8 cellular contexts compared by ENCODE assay signal in the genomic region with DNA sequence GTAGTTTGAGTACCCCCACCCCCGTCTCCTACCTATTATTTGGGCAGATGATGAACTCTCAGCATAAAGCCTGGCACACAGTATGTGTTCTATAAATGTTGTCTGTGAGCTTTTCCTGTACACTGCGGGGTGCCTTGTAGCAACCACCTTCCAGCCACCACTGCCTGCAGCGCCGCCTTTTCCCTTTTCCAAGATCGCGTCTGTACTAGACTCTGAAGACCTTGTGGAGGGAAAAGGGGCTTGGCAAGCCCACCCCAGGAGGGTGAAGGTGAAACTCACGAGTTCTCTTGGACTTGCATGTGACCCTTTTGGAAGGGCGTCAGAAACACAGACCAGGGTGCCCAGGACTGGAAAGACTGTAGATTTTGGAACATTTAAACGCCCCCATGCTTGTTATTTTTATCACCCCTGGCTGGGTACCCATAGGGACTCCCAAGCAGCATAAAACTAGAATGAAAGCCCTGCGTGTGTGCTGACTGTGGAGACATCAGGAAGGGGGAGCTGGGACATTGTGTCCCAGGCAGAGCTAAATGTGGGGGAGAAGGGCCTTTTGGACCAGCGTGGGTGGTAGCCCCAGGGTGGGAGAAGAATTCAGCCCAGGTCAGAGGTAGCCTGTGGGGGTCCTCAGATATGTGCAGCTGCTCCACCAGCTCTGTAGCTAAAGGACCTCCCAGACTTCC. TPM values are rescaled to one million over a fixed set of nuclear protein-coding genes. Genes with fewer than 3 reads are reported as not detected.
DNase-seq lines count a peak whose midpoint lies in the region; ATAC-seq, FAIRE-seq and TF ChIP-seq lines count a peak whose summit lies in the region.

No MANE protein-coding gene starts in this region.

- peak overlapping the region; percentile 78 for H3K4me2 ChIP-seq in DND-41 (ENCODE audit: insufficient read depth, low read length)

- H3K4me3 ChIP-seq in DND-41 (ENCODE audit: low read depth in 1 of 2, low read length in 2 of 2), result peak overlapping the region; percentile 24 to 63; a peak in 3 of 4 replicates
- H3K4me3 ChIP-seq in RWPE2 (ENCODE audit: severe bottlenecking), result peak overlapping the region; percentile 37
- H3K4me3 ChIP-seq in fibroblast of mammary gland (ENCODE audit: control insufficient read depth, low read depth, low read length), result peak overlapping the region; percentile 69
- H3K4me3 ChIP-seq in pancreas, result peak overlapping the region; percentile 36 to 76 (median 58)

- intact Hi-C loops in pancreas (cut with DNase I), result no loop called here

- TF ChIP-seq CTCF in DND-41 (IDR thresholded peaks at IDR 0.05; ENCODE audit: borderline replicate concordance, extremely low read depth, low read length, poor library complexity, severe bottlenecking) (no peak), RWPE2 (IDR thresholded peaks at IDR 0.05; ENCODE audit: poor library complexity, severe bottlenecking) (no peak), fibroblast of mammary gland (conservative IDR thresholded peaks at IDR 0.05; ENCODE audit: control insufficient read depth, insufficient read depth, low read depth, low read length) (no peak), pancreas (IDR thresholded peaks at IDR 0.05) (no peak)

- no peak for ATAC-seq in DND-41 (ENCODE audit: insufficient read depth, low read depth)
- no peak; the same call in 2 of the 3 replicates for ATAC-seq in RWPE2 (ENCODE audit: low read depth)
- peak in 3 of 4 donors; percentile 8 to 24 (median 11) for ATAC-seq in pancreas
- no peak for ATAC-seq in esophagus mucosa

- H3K9me3 ChIP-seq in DND-41 (ENCODE audit: insufficient read depth, low read length, severe bottlenecking) (no peaks in the 10 kb centered on the region), RWPE2 (ENCODE audit: severe bottlenecking) (no peaks in the 10 kb centered on the region), pancreas (no peaks in the 10 kb centered on the region)

- H3K27ac ChIP-seq in DND-41 (ENCODE audit: low read length), result peak overlapping the region; percentile 85
- peak overlapping the region; percentile 67 for H3K27ac ChIP-seq in RWPE2 (ENCODE audit: poor library complexity, severe bottlenecking)
- H3K27ac ChIP-seq in pancreas, result peak overlapping the region; percentile 73 to 85 (median 85)

- peak overlapping the region; percentile 93 for H2AFZ ChIP-seq in DND-41 (ENCODE audit: low read depth, low read length)

- no peaks in the 10 kb centered on the region for H3K27me3 ChIP-seq in DND-41 (ENCODE audit: insufficient read depth, low read length, poor library complexity)
- no peaks in the 10 kb centered on the region for H3K27me3 ChIP-seq in RWPE2 (ENCODE audit: insufficient read depth, poor library complexity, severe bottlenecking)
- H3K27me3 ChIP-seq in pancreas, result no peaks in the 10 kb centered on the region

- peaks cover 27% of the 10 kb centered on the region for H3K4me1 ChIP-seq in DND-41 (ENCODE audit: insufficient read depth, low read length)
- H3K4me1 ChIP-seq in RWPE2 (ENCODE audit: insufficient read depth, poor library complexity, severe bottlenecking), result peaks cover 4% of the 10 kb centered on the region
- H3K4me1 ChIP-seq in pancreas, result peaks cover 0 to 4% (median 0%) of the 10 kb centered on the region in 3 donors

- H4K20me1 ChIP-seq in DND-41 (ENCODE audit: insufficient read depth, low read length), result no peaks in the 10 kb centered on the region

- no peak for FAIRE-seq in pancreas (lab: Jason Lieb, UNC)

- H3K9ac ChIP-seq in DND-41 (ENCODE audit: low read depth, low read length), result peak overlapping the region; percentile 65

- 0 out of 2 replicates have a peak, but pooled peaks cover 2% of the 10 kb centered on the region for H3K79me2 ChIP-seq in DND-41 (ENCODE audit: insufficient read depth, low read length)

- WGBS in pancreas, 2 donors, result 50 to 56% methylated on average over 11 of the region's 11 CpGs

- DNase-seq in DND-41 (no peak), RWPE2 (ENCODE audit: low spot score) (no peak), fibroblast of mammary gland (ENCODE audit: low read depth) (no peak), pancreas (no peak), NCI-H2196 (lab: John Stamatoyannopoulos, UW; ENCODE audit: unreplicated experiment) (no peak), NCI-H2029 treated with DMSO at 0.1 percent for 48 hours (lab: John Stamatoyannopoulos, UW) (no peak), NCI-H1105 treated with DMSO at 0.1 percent for 48 hours (lab: John Stamatoyannopoulos, UW) (no peak)

- H3K36me3 ChIP-seq in DND-41 (ENCODE audit: insufficient read depth, low read length) (peaks cover 25% of the 10 kb centered on the region), RWPE2 (ENCODE audit: low read depth) (peaks cover 30% of the 10 kb centered on the region), pancreas (peaks cover 0 to 11% (median 4%) of the 10 kb centered on the region in 3 donors)

RNA-seq across cellular contexts. Expression of gene BAK1, which starts 8.3 kb away (rescaled TPM):
- 10 to 100 TPM in 1 of 6 donors, 1 to 10 TPM in 5; 5.6 to 11.2 (median 6.9) TPM for total RNA-seq in pancreas
- polyA plus RNA-seq in pancreas, result 1 to 10 TPM; 7.2 to 7.7 TPM
- 33.5 TPM for total RNA-seq in esophagus mucosa

RNA-seq across cellular contexts. Expression of gene ITPR3, which starts 49.3 kb away (rescaled TPM):
- 10 to 100 TPM in 5 of 6 donors, 1 to 10 TPM in 1; 9.1 to 20.3 (median 11.4) TPM for total RNA-seq in pancreas
- 10 to 100 TPM; 13.7 to 15.3 TPM for polyA plus RNA-seq in pancreas
- 23.7 TPM for total RNA-seq in esophagus mucosa

Comparison
In these comparisons a context has a peak if more than half of its experiments do, and no peak if none do; other contexts are left out.
1. ATAC-seq: peak in pancreas (3 of 4); none in DND-41 (single experiment), RWPE2 (single experiment) and esophagus mucosa (single experiment).
2. Peak in every context shown above with its lines, with median percentiles within 50 percentile points of each other: H3K27ac ChIP-seq and H3K4me3 ChIP-seq.